In genomic region chr13:42048323-42048624, GRCh38 we compare ENCODE assay signal across 1 cellular context.
TF ChIP-seq lines count a peak whose summit lies in the region.

No MANE protein-coding gene starts in this region.

TF ChIP-seq in HEK293, 187 proteins besides CTCF, POLR2A, EP300 and RAD21 (continued from another document):
- no peak for TF ChIP-seq ZNF658 (tag by site-specific recombination; IDR thresholded peaks at IDR 0.05)
- no peak for TF ChIP-seq ZNF37A (tag by site-specific recombination; IDR thresholded peaks at IDR 0.05)
- no peak for TF ChIP-seq ZNF501 (tag by site-specific recombination; IDR thresholded peaks at IDR 0.05)
